23 cellular contexts compared by ENCODE assay signal in the genomic region with DNA sequence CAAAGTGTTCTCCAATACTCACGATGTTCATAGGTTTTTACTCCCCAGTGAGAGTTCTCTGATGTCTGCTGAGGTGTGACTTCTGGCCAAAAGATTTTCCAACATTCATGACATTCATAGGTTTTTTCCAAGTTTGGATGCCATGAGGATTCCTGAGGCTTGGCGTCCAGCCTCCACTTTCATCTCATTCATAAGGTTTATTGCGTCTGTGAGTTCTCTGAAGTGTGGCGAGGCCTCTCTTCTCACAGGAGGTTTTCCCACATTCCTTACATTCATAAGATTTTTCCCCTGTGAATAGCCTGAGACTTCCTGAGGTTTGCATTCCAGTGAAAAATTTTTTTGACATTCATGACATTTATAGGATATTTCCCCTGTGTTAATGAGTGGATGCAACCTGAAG.
DNase-seq lines count a peak whose midpoint lies in the region; ATAC-seq and TF ChIP-seq lines count a peak whose summit lies in the region.
"Had no signal": no experiment of that assay in that cellular context is flagged by ENCODE, and none has a peak within 500 bp of the region (broad histone marks: within the 10 kb centered on the region; RNA-seq: fewer than 3 reads in every experiment).

No MANE protein-coding gene starts in this region.

- H3K4me3 ChIP-seq in IMR-90 (ENCODE audit: insufficient read depth, low read depth, low read length) (no peak overlapping the region), neural progenitor cell (no peak overlapping the region)
- H3K4me3 ChIP-seq: gastrocnemius medialis, HAP-1, suprapubic skin had no signal

- dilution Hi-C loops in IMR-90 (cut with HindIII; ENCODE audit: low sequenced_read_pairs, unreplicated experiment), result no loop called here

- no peak overlapping the region for H3K56ac ChIP-seq in IMR-90 (ENCODE audit: extremely low read depth, insufficient read depth, low read length)

- no peak overlapping the region for H4K5ac ChIP-seq in IMR-90 (ENCODE audit: low read depth, low read length)

- H3K4me1 ChIP-seq in IMR-90 (ENCODE audit: control insufficient read depth, insufficient read depth, low read length) (no peaks in the 10 kb centered on the region), neural progenitor cell (no peaks in the 10 kb centered on the region)
- H3K4me1 ChIP-seq: gastrocnemius medialis, HAP-1, parathyroid adenoma, suprapubic skin had no signal

- H2BK120ac ChIP-seq in IMR-90 (ENCODE audit: low read depth, low read length), result no peak overlapping the region

- H4K91ac ChIP-seq in IMR-90 (ENCODE audit: insufficient read depth, low read depth, low read length), result no peak overlapping the region

- H3K4me2 ChIP-seq in IMR-90 (ENCODE audit: low read depth, low read length), result no peak overlapping the region
- no peak overlapping the region for H3K4me2 ChIP-seq in neural progenitor cell

- no peaks in the 10 kb centered on the region for H3K79me1 ChIP-seq in IMR-90 (ENCODE audit: low read depth in 1 of 2, low read length in 2 of 2)

- no TSS peak for BruUV-seq in IMR-90 (replicated peaks; lab: Mats Ljungman, UMichigan)

- H3K27ac Mint-ChIP-seq in neural progenitor cell, result no peak overlapping the region
- H3K27ac Mint-ChIP-seq in osteocyte (ENCODE audit: unreplicated experiment), result no peak overlapping the region
- H3K27ac Mint-ChIP-seq: activated CD8-positive, alpha-beta T cell treated with anti-CD3 and anti-CD28 coated beads, Interleukin-2, amount 10 ng/mL, durations not matched to agents 7 days and 5 days; CD8-positive, alpha-beta memory T cell; IgD-negative memory B cell; natural killer cell had no signal

- no peaks in the 10 kb centered on the region for H3K79me2 ChIP-seq in neural progenitor cell (ENCODE audit: low read depth)
- H3K79me2 ChIP-seq: parathyroid adenoma had no signal

- H3K9me1 ChIP-seq in IMR-90 (ENCODE audit: insufficient read depth, low read length), result no peaks in the 10 kb centered on the region

- POLR2A ChIA-PET in IMR-90 (lab: Charles Lee; ENCODE audit: unreplicated experiment), result no interaction called here

- H3K9me3 Mint-ChIP-seq in neural progenitor cell (peaks cover 39% of the 10 kb centered on the region), osteocyte (ENCODE audit: unreplicated experiment) (peaks cover 29% of the 10 kb centered on the region)

- no peak for ATAC-seq in IMR-90 (ENCODE audit: low read depth)
- ATAC-seq in HG03025 (IDR thresholded peaks at IDR 0.05; ENCODE audit: low FRiP score, unreplicated experiment), result no peak
- ATAC-seq: activated CD8-positive, alpha-beta T cell treated with anti-CD3 and anti-CD28 coated beads, Interleukin-2, amount 10 ng/mL, durations not matched to agents 7 days and 5 days; gastrocnemius medialis; natural killer cell; Panc1; sciatic nerve had no signal

- H3K36me3 Mint-ChIP-seq in neural progenitor cell, result peaks cover 3% of the 10 kb centered on the region
- H3K36me3 Mint-ChIP-seq in osteocyte (ENCODE audit: unreplicated experiment), result no peaks in the 10 kb centered on the region

- no peak overlapping the region for H3K27ac ChIP-seq in IMR-90 (ENCODE audit: insufficient read depth, low read length)
- no peak overlapping the region for H3K27ac ChIP-seq in neural progenitor cell
- H3K27ac ChIP-seq: gastrocnemius medialis, parathyroid adenoma, suprapubic skin had no signal

- intact Hi-C loops in IMR-90 (cut with micrococcal nuclease), result no loop called here

- H4K8ac ChIP-seq in IMR-90 (ENCODE audit: low read depth in 2 of 2, low read length in 2 of 2), result no peak overlapping the region

- no peaks in the 10 kb centered on the region for H4K20me1 ChIP-seq in IMR-90 (ENCODE audit: insufficient read depth, low read length)
- H4K20me1 ChIP-seq in neural progenitor cell (ENCODE audit: low read depth), result no peaks in the 10 kb centered on the region

- H3K23ac ChIP-seq in IMR-90 (ENCODE audit: low read depth, low read length), result no peak overlapping the region

- H3K4me3 Mint-ChIP-seq in neural progenitor cell (no peak overlapping the region), osteocyte (ENCODE audit: unreplicated experiment) (no peak overlapping the region)
- H3K4me3 Mint-ChIP-seq: activated CD8-positive, alpha-beta T cell treated with anti-CD3 and anti-CD28 coated beads, Interleukin-2, amount 10 ng/mL, durations not matched to agents 7 days and 5 days; CD8-positive, alpha-beta memory T cell; central memory CD8-positive, alpha-beta T cell; IgD-negative memory B cell; natural killer cell had no signal

- CTCF ChIA-PET in IMR-90 (lab: Yijun Ruan, JAX), result no interaction called here

- H3K4me1 Mint-ChIP-seq in neural progenitor cell, result no peaks in the 10 kb centered on the region
- H3K4me1 Mint-ChIP-seq in osteocyte (ENCODE audit: unreplicated experiment), result no peaks in the 10 kb centered on the region
- H3K4me1 Mint-ChIP-seq: CD8-positive, alpha-beta memory T cell; central memory CD8-positive, alpha-beta T cell; IgD-negative memory B cell; natural killer cell had no signal

- no peaks in the 10 kb centered on the region for H3F3A ChIP-seq in neural progenitor cell (ENCODE audit: low read depth)

- H3K4ac ChIP-seq in IMR-90 (ENCODE audit: low read depth, low read length), result no peak overlapping the region

- no peak overlapping the region for H2BK15ac ChIP-seq in IMR-90 (ENCODE audit: low read depth, low read length)

- no peak for TF ChIP-seq POLR2A in IMR-90 (IDR thresholded peaks at IDR 0.05; ENCODE audit: low read depth, low read length)

- H3K9me3 ChIP-seq in IMR-90 (ENCODE audit: control insufficient read depth, insufficient read depth, low read length) (peaks cover 2% of the 10 kb centered on the region; the same call in 1 of the 2 replicates), neural progenitor cell (ENCODE audit: low read depth) (peaks cover 10% of the 10 kb centered on the region)
- H3K9me3 ChIP-seq: gastrocnemius medialis, HAP-1 had no signal

- no peak overlapping the region for H2AFZ ChIP-seq in IMR-90 (replicated peaks; ENCODE audit: low read length, poor library complexity)
- no peak overlapping the region for H2AFZ ChIP-seq in neural progenitor cell (replicated peaks)
- H2AFZ ChIP-seq: parathyroid adenoma had no signal

- H3K18ac ChIP-seq in IMR-90 (ENCODE audit: low read depth, low read length), result no peak overlapping the region

- H3K27me3 Mint-ChIP-seq in neural progenitor cell (ENCODE audit: insufficient read depth, low read depth), result peaks cover 2% of the 10 kb centered on the region
- no peaks in the 10 kb centered on the region for H3K27me3 Mint-ChIP-seq in osteocyte (ENCODE audit: unreplicated experiment)
- H3K27me3 Mint-ChIP-seq: CD8-positive, alpha-beta memory T cell; central memory CD8-positive, alpha-beta T cell; IgD-negative memory B cell had no signal

- WGBS in IMR-90 (ENCODE audit: extremely low coverage in 2 of 2, insufficient read length in 1 of 2), 2 experiments, result no CpG with 5 or more reads among the region's 4 CpGs

- no peak for TF ChIP-seq CTCF in IMR-90 (conservative IDR thresholded peaks at IDR 0.05; ENCODE audit: low read depth, low read length)
- TF ChIP-seq CTCF in neural progenitor cell (IDR thresholded peaks at IDR 0.05), result no peak
- no peak for TF ChIP-seq CTCF in osteocyte (IDR thresholded peaks at IDR 0.05)

- H2BK5ac ChIP-seq in IMR-90 (ENCODE audit: low read depth, low read length, poor library complexity, severe bottlenecking), result no peak overlapping the region

- no peak overlapping the region for H3K9ac ChIP-seq in IMR-90 (ENCODE audit: low read depth, low read length)
- no peak overlapping the region for H3K9ac ChIP-seq in neural progenitor cell
- H3K9ac ChIP-seq: parathyroid adenoma had no signal

- no peak for TF ChIP-seq RAD21 in IMR-90 (IDR thresholded peaks at IDR 0.05; ENCODE audit: low read length)

- H3K27me3 ChIP-seq in IMR-90 (ENCODE audit: control insufficient read depth, insufficient read depth, low read length) (no peaks in the 10 kb centered on the region), neural progenitor cell (no peaks in the 10 kb centered on the region)
- H3K27me3 ChIP-seq: gastrocnemius medialis, suprapubic skin had no signal

- H2AK5ac ChIP-seq in IMR-90 (ENCODE audit: low read depth, low read length), result no peak overlapping the region

- H3K36me3 ChIP-seq in IMR-90 (ENCODE audit: control insufficient read depth, insufficient read depth, low read length) (no peaks in the 10 kb centered on the region), neural progenitor cell (no peaks in the 10 kb centered on the region)
- H3K36me3 ChIP-seq: gastrocnemius medialis, HAP-1, suprapubic skin had no signal

- DNase-seq in EH (ENCODE audit: low read depth) (peak; percentile 49), IMR-90 (peak; percentile 25), amniotic epithelial cell (ENCODE audit: low read depth) (peak; percentile 0), neural progenitor cell (ENCODE audit: low spot score) (peak; percentile 8), osteocyte (ENCODE audit: extremely low spot score, unreplicated experiment) (no peak), NCI-H510A treated with DMSO at 0.1 percent for 48 hours (lab: John Stamatoyannopoulos, UW) (no peak)
- DNase-seq: activated CD8-positive, alpha-beta T cell treated with anti-CD3 and anti-CD28 coated beads, Interleukin-2, amount 10 ng/mL, durations not matched to agents 7 days and 5 days; activated naive CD4-positive, alpha-beta T cell; activated T-cell treated with anti-CD3 and anti-CD28 coated beads, Interleukin-2, amount 50 U/mL, for 1 hour; CD8-positive, alpha-beta memory T cell; gastrocnemius medialis; MM.1S; natural killer cell; NCI-H187 treated with DMSO at 0.1 percent for 48 hours; T-helper 9 cell had no signal

- in situ Hi-C loops in IMR-90 (cut with MboI; ENCODE audit: low sequenced_read_pairs), result no loop called here

- H2AK9ac ChIP-seq in IMR-90 (replicated peaks; ENCODE audit: low read depth, low read length, poor library complexity), result no peak overlapping the region

- H3K14ac ChIP-seq in IMR-90 (replicated peaks; ENCODE audit: low read depth, low read length), result no peak overlapping the region

- H2BK20ac ChIP-seq in IMR-90 (ENCODE audit: low read depth, low read length), result no peak overlapping the region

TF ChIP-seq in IMR-90, 13 proteins besides CTCF, POLR2A, EP300 and RAD21:
- TF ChIP-seq CEBPB (IDR thresholded peaks at IDR 0.05; ENCODE audit: low read depth, low read length) (no peak), SMC3 (IDR thresholded peaks at IDR 0.05; ENCODE audit: low read depth, low read length) (no peak), RCOR1 (IDR thresholded peaks at IDR 0.05; ENCODE audit: insufficient replicate concordance, low read length) (no peak)

Comparison
In these comparisons a context has a peak if more than half of its experiments do, and no peak if none do; other contexts are left out.
1. DNase-seq: peak in EH (single experiment), IMR-90 (single experiment), amniotic epithelial cell (single experiment) and neural progenitor cell (single experiment); none in osteocyte (single experiment) and NCI-H510A treated with DMSO at 0.1 percent for 48 hours (single experiment).